12 cellular contexts compared by ENCODE assay signal in the genomic region with DNA sequence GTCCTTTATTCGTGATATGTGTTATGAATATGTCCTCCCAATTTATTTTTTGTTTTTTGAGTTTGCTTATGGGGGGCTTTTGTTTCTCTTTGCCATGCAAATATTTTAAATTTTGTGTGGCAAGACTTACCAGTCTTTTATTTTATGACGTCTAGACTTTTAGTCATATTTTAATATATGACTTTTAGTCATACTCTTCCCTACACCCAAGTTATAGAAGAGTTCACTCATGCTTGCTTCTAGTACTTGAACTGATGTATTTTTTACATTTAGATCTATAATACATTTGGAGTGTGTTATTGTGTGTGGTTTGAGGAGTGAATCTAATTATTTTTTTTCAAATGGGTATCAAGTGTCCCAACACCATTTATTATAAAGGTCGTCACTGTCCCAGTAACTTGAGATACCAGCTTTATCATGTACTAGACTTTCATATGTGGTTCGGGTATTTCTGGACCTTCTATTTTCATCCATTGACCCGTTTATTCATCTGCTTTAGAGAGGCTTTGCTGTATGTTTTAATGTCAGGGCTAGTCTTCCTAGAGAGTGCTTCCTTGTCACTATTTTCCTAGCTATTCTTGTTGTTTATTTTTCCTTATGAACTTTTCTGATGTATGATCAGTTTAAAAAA. TPM values are rescaled to one million over a fixed set of nuclear protein-coding genes. Genes with fewer than 3 reads are reported as not detected.
A peak's percentile ranks its signal among the peaks of the same experiment; 100 is the strongest.
DNase-seq lines count a peak whose midpoint lies in the region; TF ChIP-seq lines count a peak whose summit lies in the region.
"Had no signal": no experiment of that assay in that cellular context is flagged by ENCODE, and none has a peak within 500 bp of the region (broad histone marks: within the 10 kb centered on the region; RNA-seq: fewer than 3 reads in every experiment).

No MANE protein-coding gene starts in this region.

- DNase-seq in CD4-positive, alpha-beta memory T cell, result no peak
- DNase-seq in dorsolateral prefrontal cortex (no peak), neural progenitor cell (ENCODE audit: low spot score) (no peak), KBM-7 (no peak), medulla oblongata (ENCODE audit: extremely low spot score) (no peak), DMS79 (lab: John Stamatoyannopoulos, UW) (no peak)
- DNase-seq in stimulated activated naive CD4-positive, alpha-beta T cell treated with Interleukin-2 at 50 U/mL for 16 hours (lab: John Stamatoyannopoulos, UW), result no peak
- DNase-seq: IMR-90; NK-92 treated with Interleukin-12 subunit alpha and Interleukin-12 subunit beta, amount 100 ng/mL, for 24 hours; trophoblast cell had no signal

- POLR2A ChIA-PET in CD4-positive, alpha-beta memory T cell (lab: Charles Lee; ENCODE audit: partially characterized antibody), result interaction anchor here (0.5 to 7.2 kb wide), 10 partner anchors 12 to 194 kb away, joined by 3 to 104 read pairs (median 4); partner anchors contain the start of genes DTX3L, FAM162A, PARP14 and PARP9

- H3K27me3 Mint-ChIP-seq in CD4-positive, alpha-beta memory T cell, result no peaks in the 10 kb centered on the region
- H3K27me3 Mint-ChIP-seq in neural progenitor cell (ENCODE audit: insufficient read depth, low read depth), result peaks cover 7% of the 10 kb centered on the region

- H4K20me1 ChIP-seq in neural progenitor cell (ENCODE audit: low read depth), result no peaks in the 10 kb centered on the region

- intact Hi-C loops in CD4-positive, alpha-beta memory T cell (cut with micrococcal nuclease), result loop anchor here (5.0 kb wide), 1 partner anchor 34 kb away; no protein-coding TSS in a partner anchor
- intact Hi-C loops in dorsolateral prefrontal cortex (cut with DNase I), result no loop called here

- H3K9ac ChIP-seq in HUES6 (ENCODE audit: low read length) (no peak overlapping the region), neural progenitor cell (no peak overlapping the region)

- H3K4me1 Mint-ChIP-seq in CD4-positive, alpha-beta memory T cell, result peaks cover 30 to 82% (median 44%) of the 10 kb centered on the region in 4 donors
- H3K4me1 Mint-ChIP-seq in neural progenitor cell, result peaks cover 23% of the 10 kb centered on the region

- peak overlapping the region; percentile 76 for H3K4me2 ChIP-seq in neural progenitor cell

- H3K9me3 Mint-ChIP-seq in CD4-positive, alpha-beta memory T cell, result peaks cover 0 to 21% (median 17%) of the 10 kb centered on the region in 8 donors
- peaks cover 14% of the 10 kb centered on the region for H3K9me3 Mint-ChIP-seq in neural progenitor cell

- TF ChIP-seq CTCF in dorsolateral prefrontal cortex (IDR thresholded peaks at IDR 0.05 in 54 of 56, conservative IDR thresholded peaks at IDR 0.05 in 2 of 56; ENCODE audit: low read depth in 1 of 56, partially characterized antibody in 56 of 56) (no peak), neural progenitor cell (IDR thresholded peaks at IDR 0.05) (no peak)

- H3K4me3 ChIP-seq in CD4-positive, alpha-beta memory T cell (ENCODE audit: low read length in 2 of 2), result peak overlapping the region; percentile 18 to 66
- H3K4me3 ChIP-seq in HUES6 (ENCODE audit: low read depth, low read length) (peak overlapping the region; percentile 55; the same call in 1 of the 2 replicates), dorsolateral prefrontal cortex (peak overlapping the region in 51 of 59 donors; percentile 24 to 70 (median 52)), neural progenitor cell (peak overlapping the region; percentile 44)
- H3K4me3 ChIP-seq: HAP-1 had no signal

- no peak overlapping the region for H2AFZ ChIP-seq in neural progenitor cell (replicated peaks)

- H3F3A ChIP-seq in neural progenitor cell (ENCODE audit: low read depth), result peaks cover 4% of the 10 kb centered on the region

- CTCF ChIA-PET in CD4-positive, alpha-beta memory T cell (lab: Charles Lee; ENCODE audit: partially characterized antibody), result interaction anchor here (1.0 to 6.2 kb wide), 8 partner anchors 9 to 185 kb away, joined by 3 to 27 read pairs (median 7); partner anchors contain the start of genes DTX3L and PARP9

- H3K4me1 ChIP-seq in CD4-positive, alpha-beta memory T cell (ENCODE audit: insufficient read depth, low read length), result peaks cover 44% of the 10 kb centered on the region
- H3K4me1 ChIP-seq in HUES6 (ENCODE audit: control insufficient read depth, insufficient read depth, low read length) (peaks cover 4% of the 10 kb centered on the region), neural progenitor cell (peaks cover under 1% of the 10 kb centered on the region)

- H3K36me3 ChIP-seq in CD4-positive, alpha-beta memory T cell (ENCODE audit: insufficient read depth, low read length), result no peaks in the 10 kb centered on the region
- H3K36me3 ChIP-seq in HUES6 (ENCODE audit: control insufficient read depth, insufficient read depth, low read length) (no peaks in the 10 kb centered on the region), neural progenitor cell (no peaks in the 10 kb centered on the region)
- H3K36me3 ChIP-seq: HAP-1 had no signal

- peak overlapping the region; percentile 99 to 100 (median 100) for H3K4me3 Mint-ChIP-seq in CD4-positive, alpha-beta memory T cell
- no peak overlapping the region for H3K4me3 Mint-ChIP-seq in neural progenitor cell

- H3K27me3 ChIP-seq in CD4-positive, alpha-beta memory T cell (ENCODE audit: insufficient read depth, low read length), result no peaks in the 10 kb centered on the region
- H3K27me3 ChIP-seq in HUES6 (ENCODE audit: control insufficient read depth, insufficient read depth, low read length) (peaks cover 9% of the 10 kb centered on the region; the same call in 1 of the 2 replicates), dorsolateral prefrontal cortex (peaks cover 0 to 12% (median 0%) of the 10 kb centered on the region in 45 donors), neural progenitor cell (peaks cover 30% of the 10 kb centered on the region)

- peaks cover 0 to 5% of the 10 kb centered on the region in 2 donors for H3K9me3 ChIP-seq in CD4-positive, alpha-beta memory T cell (ENCODE audit: control insufficient read depth in 1 of 2, low read length in 2 of 2)
- H3K9me3 ChIP-seq in HUES6 (ENCODE audit: control insufficient read depth, insufficient read depth, low read depth, low read length) (peaks cover 25% of the 10 kb centered on the region), neural progenitor cell (ENCODE audit: low read depth) (peaks cover 15% of the 10 kb centered on the region)
- H3K9me3 ChIP-seq: HAP-1 had no signal

- peak overlapping the region; percentile 53 to 99 (median 98) for H3K27ac Mint-ChIP-seq in CD4-positive, alpha-beta memory T cell
- H3K27ac Mint-ChIP-seq in neural progenitor cell, result no peak overlapping the region

- H3K27ac ChIP-seq in CD4-positive, alpha-beta memory T cell (ENCODE audit: low read depth, low read length), result peak overlapping the region; percentile 57
- H3K27ac ChIP-seq in HUES6 (ENCODE audit: low read depth, low read length), result no peak overlapping the region
- H3K27ac ChIP-seq in dorsolateral prefrontal cortex, result no peak overlapping the region
- H3K27ac ChIP-seq in neural progenitor cell, result no peak overlapping the region

- in situ Hi-C loops in KBM-7 (cut with MboI; ENCODE audit: low pct_unique_long_range_greater_than_20kb, low sequenced_read_pairs), result no loop called here

- H3K79me2 ChIP-seq in neural progenitor cell (ENCODE audit: low read depth), result no peaks in the 10 kb centered on the region

- peaks cover 30 to 41% of the 10 kb centered on the region in 2 donors for H3K36me3 Mint-ChIP-seq in CD4-positive, alpha-beta memory T cell
- H3K36me3 Mint-ChIP-seq in neural progenitor cell, result no peaks in the 10 kb centered on the region

RNA-seq across cellular contexts. Expression of gene PARP15, which starts 0.8 kb away (rescaled TPM):
- 10 to 100 TPM; 74.5 to 78.0 TPM for total RNA-seq in CD4-positive, alpha-beta memory T cell
- 10 to 100 TPM in 1 of 2 donors, 1 to 10 TPM in 1; 7.6 to 11.9 TPM for polyA plus RNA-seq in CD4-positive, alpha-beta memory T cell
- total RNA-seq in dorsolateral prefrontal cortex, result 1 to 10 TPM in 11 of 120 experiments, under 1 TPM in 108, not detected in 1; 0.13 to 3.0 (median 0.57) TPM
- total RNA-seq in neural progenitor cell (ENCODE audit: low replicate concordance), result 0.06 TPM in 1 of 2 replicates, not detected in the other
- total RNA-seq: IMR-90 had no signal

RNA-seq across cellular contexts. Expression of gene DTX3L, which starts 14.1 kb away (rescaled TPM):
- total RNA-seq in CD4-positive, alpha-beta memory T cell, result 10 to 100 TPM; 49.3 to 51.0 TPM
- polyA plus RNA-seq in CD4-positive, alpha-beta memory T cell, result 10 to 100 TPM; 14.8 to 34.4 TPM
- 10 to 100 TPM in 44 of 120 experiments, 1 to 10 TPM in 76; 2.9 to 28.9 (median 9.0) TPM for total RNA-seq in dorsolateral prefrontal cortex
- 2.2 and 3.2 TPM in 2 replicates for total RNA-seq in neural progenitor cell (ENCODE audit: low replicate concordance)

RNA-seq across cellular contexts. Expression of gene PARP9, which starts 14.1 kb away (rescaled TPM):
- 10 to 100 TPM; 24.0 to 26.0 TPM for total RNA-seq in CD4-positive, alpha-beta memory T cell
- polyA plus RNA-seq in CD4-positive, alpha-beta memory T cell, result 10 to 100 TPM; 23.1 to 43.4 TPM
- total RNA-seq in dorsolateral prefrontal cortex (10 to 100 TPM in 78 of 120 experiments, 1 to 10 TPM in 42; 4.7 to 38.4 (median 11.6) TPM), neural progenitor cell (ENCODE audit: low replicate concordance) (1.0 and 1.2 TPM in 2 replicates)

Comparison
In these comparisons a context has a peak if more than half of its experiments do, and no peak if none do; other contexts are left out.
1. RNA of gene PARP15, which starts 0.8 kb away (total RNA-seq): 74.5 to 78.0 TPM in CD4-positive, alpha-beta memory T cell; 0.13 to 3.0 TPM in dorsolateral prefrontal cortex and 0.06 TPM in neural progenitor cell; every median in the first group is over 10 times any median in the second.
2. Peak in every context shown above with its lines, with median percentiles within 50 percentile points of each other: H3K4me3 ChIP-seq.